ENCODE assay signal across 1 cellular context in genomic region chr2:12498286-12498685, GRCh38.
TF ChIP-seq lines count a peak whose summit lies in the region.

No MANE protein-coding gene starts in this region.

TF ChIP-seq in SK-N-SH, 30 proteins besides CTCF, POLR2A, EP300 and RAD21 (continued from another document):
- no peak for TF ChIP-seq REST (IDR thresholded peaks at IDR 0.05; ENCODE audit: low read depth, low read length)
